ENCODE assay signal across 8 cellular contexts in genomic region chr21:31218830-31219608, GRCh38.
A peak's percentile ranks its signal among the peaks of the same experiment; 100 is the strongest.
DNase-seq lines count a peak whose midpoint lies in the region; ATAC-seq, FAIRE-seq and TF ChIP-seq lines count a peak whose summit lies in the region.

No MANE protein-coding gene starts in this region.

- peaks cover 31 to 37% (median 34%) of the 10 kb centered on the region in 10 experiments for H3K4me1 ChIP-seq in BLaER1 treated with 17β-estradiol and CSF1 and Interleukin-3, amounts not matched to agents 10 nM and 100 nM
- H3K4me1 ChIP-seq in parathyroid adenoma: no peaks in the 10 kb centered on the region

- H3K4me3 Mint-ChIP-seq in activated CD8-positive, alpha-beta memory T cell treated with anti-CD3 and anti-CD28 coated beads, Interleukin-2, amount 10 ng/mL, durations not matched to agents 7 days and 5 days: no peak overlapping the region

- no peaks in the 10 kb centered on the region for H3K9me3 Mint-ChIP-seq in activated CD8-positive, alpha-beta memory T cell treated with anti-CD3 and anti-CD28 coated beads, Interleukin-2, amount 10 ng/mL, durations not matched to agents 7 days and 5 days (ENCODE audit: low read depth)

- intact Hi-C loops in posterior cingulate gyrus (cut with DNase I): no loop called here

- TF ChIP-seq CTCF in fibroblast of mammary gland (conservative IDR thresholded peaks at IDR 0.05; ENCODE audit: control insufficient read depth, insufficient read depth, low read depth, low read length): no peak
- no peak for TF ChIP-seq CTCF in parathyroid adenoma (IDR thresholded peaks at IDR 0.05)

- CTCF ChIA-PET in activated CD8-positive, alpha-beta memory T cell treated with anti-CD3 and anti-CD28 coated beads, Interleukin-2, amount 10 ng/mL, durations not matched to agents 7 days and 5 days (lab: Charles Lee): no interaction called here

- H3K4me2 ChIP-seq in BLaER1 treated with 17β-estradiol and CSF1 and Interleukin-3, amounts not matched to agents 10 nM and 100 nM: peak overlapping the region; percentile 67 to 91 (median 85)
- H3K4me2 ChIP-seq in parathyroid adenoma (ENCODE audit: low read length): no peak overlapping the region

- peaks cover 14% of the 10 kb centered on the region for H3K27me3 Mint-ChIP-seq in activated CD8-positive, alpha-beta memory T cell treated with anti-CD3 and anti-CD28 coated beads, Interleukin-2, amount 10 ng/mL, durations not matched to agents 7 days and 5 days

- H3K36me3 Mint-ChIP-seq in activated CD8-positive, alpha-beta memory T cell treated with anti-CD3 and anti-CD28 coated beads, Interleukin-2, amount 10 ng/mL, durations not matched to agents 7 days and 5 days: no peaks in the 10 kb centered on the region

- no peaks in the 10 kb centered on the region for H4K20me1 ChIP-seq in BLaER1 treated with 17β-estradiol and CSF1 and Interleukin-3, amounts not matched to agents 10 nM and 100 nM

- H3K4me3 ChIP-seq in BLaER1 treated with 17β-estradiol and CSF1 and Interleukin-3, amounts not matched to agents 10 nM and 100 nM: peak overlapping the region in 6 of 10 experiments; percentile 7 to 43 (median 26); a peak in 9 of 20 replicates
- H3K4me3 ChIP-seq in fibroblast of mammary gland (ENCODE audit: control insufficient read depth, low read depth, low read length): no peak overlapping the region
- no peak overlapping the region for H3K4me3 ChIP-seq in parathyroid adenoma (ENCODE audit: low read depth, low read length)

- FAIRE-seq in GM19239 (lab: Jason Lieb, UNC): no peak

- DNase-seq in NCI-H69 (lab: John Stamatoyannopoulos, UW) (peak; percentile 46), fibroblast of mammary gland (ENCODE audit: low read depth) (peak; percentile 93), posterior cingulate gyrus (no peak), GM19239 (ENCODE audit: insufficient read length, low spot score) (no peak)
- DNase-seq in activated CD8-positive, alpha-beta memory T cell treated with anti-CD3 and anti-CD28 coated beads, Interleukin-2, amount 10 ng/mL, durations not matched to agents 7 days and 5 days: no peak

- H3K9me3 ChIP-seq in BLaER1 treated with 17β-estradiol and CSF1 and Interleukin-3, amounts not matched to agents 10 nM and 100 nM (replicated peaks in 1 of 11): no peaks in the 10 kb centered on the region
- no peaks in the 10 kb centered on the region for H3K9me3 ChIP-seq in parathyroid adenoma (ENCODE audit: control insufficient read depth, low read length)

- peak overlapping the region; percentile 38 for H2AFZ ChIP-seq in parathyroid adenoma

- peaks cover 13 to 46% (median 30%) of the 10 kb centered on the region in 11 experiments; a peak in 19 of 22 replicates for H3K36me3 ChIP-seq in BLaER1 treated with 17β-estradiol and CSF1 and Interleukin-3, amounts not matched to agents 10 nM and 100 nM
- H3K36me3 ChIP-seq in parathyroid adenoma (ENCODE audit: control insufficient read depth, insufficient read depth, low read length): no peaks in the 10 kb centered on the region

- ATAC-seq in activated CD8-positive, alpha-beta memory T cell treated with anti-CD3 and anti-CD28 coated beads, Interleukin-2, amount 10 ng/mL, durations not matched to agents 7 days and 5 days: no peak
- no peak for ATAC-seq in HG03196 (IDR thresholded peaks at IDR 0.05; ENCODE audit: unreplicated experiment)

- no peak overlapping the region for H3K27ac Mint-ChIP-seq in activated CD8-positive, alpha-beta memory T cell treated with anti-CD3 and anti-CD28 coated beads, Interleukin-2, amount 10 ng/mL, durations not matched to agents 7 days and 5 days

- H3K27me3 ChIP-seq in BLaER1 treated with 17β-estradiol and CSF1 and Interleukin-3, amounts not matched to agents 10 nM and 100 nM: no peaks in the 10 kb centered on the region
- no peaks in the 10 kb centered on the region for H3K27me3 ChIP-seq in parathyroid adenoma (ENCODE audit: control insufficient read depth, insufficient read depth, low read length)

- H3K4me1 Mint-ChIP-seq in activated CD8-positive, alpha-beta memory T cell treated with anti-CD3 and anti-CD28 coated beads, Interleukin-2, amount 10 ng/mL, durations not matched to agents 7 days and 5 days: no peaks in the 10 kb centered on the region

- H3K27ac ChIP-seq in BLaER1 treated with 17β-estradiol and CSF1 and Interleukin-3, amounts not matched to agents 10 nM and 100 nM: peak overlapping the region in 9 of 11 experiments; percentile 17 to 66 (median 48); a peak in 17 of 22 replicates
- no peak overlapping the region for H3K27ac ChIP-seq in parathyroid adenoma

- H3K79me2 ChIP-seq in parathyroid adenoma: no peaks in the 10 kb centered on the region

- H3K9ac ChIP-seq in BLaER1 treated with 17β-estradiol and CSF1 and Interleukin-3, amounts not matched to agents 10 nM and 100 nM: peak overlapping the region in 8 of 11 experiments; percentile 16 to 60 (median 32); a peak in 12 of 22 replicates
- no peak overlapping the region for H3K9ac ChIP-seq in parathyroid adenoma

Comparison
In these comparisons a context has a peak if more than half of its experiments do, and no peak if none do; other contexts are left out.
1. H3K4me3 ChIP-seq: peak in BLaER1 treated with 17β-estradiol and CSF1 and Interleukin-3, amounts not matched to agents 10 nM and 100 nM (6 of 10); none in fibroblast of mammary gland (single experiment) and parathyroid adenoma (single experiment).
2. DNase-seq: peak in NCI-H69 (single experiment) and fibroblast of mammary gland (single experiment); none in activated CD8-positive, alpha-beta memory T cell treated with anti-CD3 and anti-CD28 coated beads, Interleukin-2, amount 10 ng/mL, durations not matched to agents 7 days and 5 days (single experiment), posterior cingulate gyrus (0 of 10) and GM19239 (single experiment).